In genomic region chr12:49548822-49549648, GRCh38 we compare ENCODE assay signal across 8 cellular contexts. TPM values are rescaled to one million over a fixed set of nuclear protein-coding genes. Genes with fewer than 3 reads are reported as not detected.
DNase-seq lines count a peak whose midpoint lies in the region; ATAC-seq, FAIRE-seq and TF ChIP-seq lines count a peak whose summit lies in the region.

No MANE protein-coding gene starts in this region.

- no TSS peak for BruUV-seq in HepG2 (replicated peaks; lab: Mats Ljungman, UMichigan)

- H3K4me1 ChIP-seq in HepG2 (ENCODE audit: insufficient read depth, low read length) (peaks cover 74% of the 10 kb centered on the region), tibial artery (peaks cover 0 to 25% (median 16%) of the 10 kb centered on the region in 4 donors)

- peak; percentile 23 for DNase-seq in stimulated activated CD4-positive, alpha-beta T cell treated with anti-CD3 and anti-CD28 coated beads, Interleukin-12 subunit alpha, Interleukin-12 subunit beta, amount 100 ng/mL, for 4 hours
- DNase-seq in stimulated activated CD4-positive, alpha-beta T cell treated with anti-CD3 and anti-CD28 coated beads, Interleukin-1b, Interleukin-23, amount 100 ng/mL, for 48 hours = no peak
- DNase-seq in brain microvascular endothelial cell = no peak
- DNase-seq in HepG2 (ENCODE audit: low spot score) = no peak
- DNase-seq in tibial artery = no peak
- no peak for DNase-seq in NCI-H526 (lab: John Stamatoyannopoulos, UW)
- no peak for DNase-seq in ureter (ENCODE audit: low spot score)

- no peaks in the 10 kb centered on the region for H4K20me1 ChIP-seq in HepG2 (ENCODE audit: insufficient read depth, low read length)

- TF ChIP-seq EP300 in HepG2 (IDR thresholded peaks at IDR 0.05; ENCODE audit: low read depth in 2 of 2, low read length in 2 of 2) (no peak), HepG2 (CRISPR knock-in tag; IDR thresholded peaks at IDR 0.05; ENCODE audit: borderline replicate concordance) (no peak)

- ATAC-seq in HepG2 (no peak), GM19023 (IDR thresholded peaks at IDR 0.05; ENCODE audit: unreplicated experiment) (no peak)

- no peak for FAIRE-seq in HepG2 (lab: Jason Lieb, UNC)

- H3K79me2 ChIP-seq in HepG2 (ENCODE audit: insufficient read depth, low read length) = no peaks in the 10 kb centered on the region

- no peaks in the 10 kb centered on the region for H3K9me3 ChIP-seq in HepG2 (ENCODE audit: low read length)
- H3K9me3 ChIP-seq in tibial artery = no peaks in the 10 kb centered on the region

- TF ChIP-seq POLR2A in HepG2 (IDR thresholded peaks at IDR 0.05; ENCODE audit: insufficient read depth in 1 of 2, low read depth in 2 of 2, low read length in 2 of 2) = no peak

- no peak overlapping the region for H3K9ac ChIP-seq in HepG2 (ENCODE audit: insufficient read depth, low read depth, low read length)

- POLR2A ChIA-PET in HepG2 (lab: Yijun Ruan, JAX) = no interaction called here

- peak; percentile 62 for TF ChIP-seq CTCF in brain microvascular endothelial cell (IDR thresholded peaks at IDR 0.05; ENCODE audit: low read depth, low read length, missing control alignments)
- TF ChIP-seq CTCF in HepG2 (CRISPR knock-in tag; IDR thresholded peaks at IDR 0.05) = no peak
- peak; percentile 21 to 36 for TF ChIP-seq CTCF in tibial artery (IDR thresholded peaks at IDR 0.05)

- peak overlapping the region; percentile 43 for H3K4me3 ChIP-seq in brain microvascular endothelial cell (ENCODE audit: low read depth, low read length)
- H3K4me3 ChIP-seq in HepG2 (replicated peaks in 1 of 3; ENCODE audit: insufficient read depth in 1 of 3, low read depth in 2 of 3, low read length in 3 of 3) = no peak overlapping the region
- H3K4me3 ChIP-seq in tibial artery = peak overlapping the region; percentile 33 to 44

- CTCF ChIA-PET in HepG2 (lab: Yijun Ruan, JAX; ENCODE audit: low intra/inter-chr PET ratio, low total read pairs) = no interaction called here

- H3K27me3 ChIP-seq in brain microvascular endothelial cell (replicated peaks) (no peaks in the 10 kb centered on the region), HepG2 (ENCODE audit: control insufficient read depth in 1 of 2, insufficient read depth in 2 of 2, low read length in 2 of 2) (peaks cover 1 to 3% of the 10 kb centered on the region in 2 experiments; a peak in 1 of 5 replicates), tibial artery (peaks cover 0 to 52% of the 10 kb centered on the region in 2 donors)

- H3K27ac ChIP-seq in brain microvascular endothelial cell (no peak overlapping the region), HepG2 (ENCODE audit: extremely low read length, insufficient read depth, low read length) (no peak overlapping the region), tibial artery (no peak overlapping the region)

- no peak overlapping the region for H2AFZ ChIP-seq in HepG2 (ENCODE audit: low read length)

- H3K4me2 ChIP-seq in HepG2 (ENCODE audit: low read depth, low read length) = no peak overlapping the region

- no peak for TF ChIP-seq RAD21 in HepG2 (CRISPR knock-in tag; IDR thresholded peaks at IDR 0.05)

- 95% methylated on average over 44 of the region's 70 CpGs for WGBS in HepG2 (ENCODE audit: low lambda C conversion rate)

- in situ Hi-C loops in brain microvascular endothelial cell (cut with HindIII; ENCODE audit: low pct_ligation_motif_present, low sequenced_read_pairs) (no loop called here), HepG2 (cut with HindIII; ENCODE audit: extremely low pct_ligation_motif_present, low pct_unique_long_range_greater_than_20kb) (no loop called here)

- intact Hi-C loops in HepG2 (cut with micrococcal nuclease; ENCODE audit: unreplicated experiment) (no loop called here), tibial artery (cut with DNase I; ENCODE audit: low total_unique reads) (no loop called here)

- no peaks in the 10 kb centered on the region for H3K36me3 ChIP-seq in brain microvascular endothelial cell (replicated peaks)
- no peaks in the 10 kb centered on the region for H3K36me3 ChIP-seq in HepG2 (replicated peaks in 1 of 2; ENCODE audit: control insufficient read depth in 1 of 2, insufficient read depth in 2 of 2, low read length in 2 of 2)
- no peaks in the 10 kb centered on the region for H3K36me3 ChIP-seq in tibial artery

TF ChIP-seq in HepG2, 621 proteins besides CTCF, POLR2A, EP300 and RAD21 (continues in another document):
- 0 out of 2 replicates have a peak, but pooled peaks have one; percentile 29 for TF ChIP-seq ZBTB38 (CRISPR knock-in tag; IDR thresholded peaks at IDR 0.05)

RNA-seq across cellular contexts. Expression of gene KCNH3, which starts 10.2 kb away (rescaled TPM):
- total RNA-seq in HepG2 (2016; rRNA removed; fragmentation: Illumina TruSeq; extraction: Trizol) (0.07 and 0.13 TPM in 2 replicates), ureter (1.1 TPM)
- total RNA-seq in HepG2 (2016; cell fraction: cytosol; rRNA removed; fragmentation: Illumina TruSeq; extraction: Trizol; ENCODE audit: low read depth) = not detected in 2 replicates
- total RNA-seq in HepG2 (2016; cell fraction: insoluble cytoplasmic fraction; rRNA removed; fragmentation: Illumina TruSeq; extraction: Trizol) = 0.06 and 0.09 TPM in 2 replicates
- total RNA-seq in HepG2 (2016; cell fraction: membrane; rRNA removed; fragmentation: Illumina TruSeq; extraction: Trizol) = not detected in 2 replicates
- total RNA-seq in HepG2 (2016; cell fraction: nucleus; rRNA removed; fragmentation: Illumina TruSeq; extraction: Trizol) = not detected in 2 replicates
- 0.01 and 0.03 TPM in 2 replicates for polyA plus RNA-seq in HepG2 (2011; rRNA removed)
- 0.04 TPM in 1 of 2 replicates, not detected in the other for polyA plus RNA-seq in HepG2 (2011; cell fraction: cytosol; rRNA removed)
- 0.05 and 0.23 TPM in 2 replicates for polyA plus RNA-seq in HepG2 (2011; cell fraction: nucleus; rRNA removed)
- polyA plus RNA-seq in HepG2 (2012) = 0.08 TPM in 1 of 2 replicates, not detected in the other
- not detected in 2 replicates for polyA plus RNA-seq in HepG2 (2016; cell fraction: cytosol; fragmentation: Illumina TruSeq; extraction: Trizol; ENCODE audit: low read depth)
- polyA plus RNA-seq in HepG2 (2016; cell fraction: insoluble cytoplasmic fraction; fragmentation: Illumina TruSeq; extraction: Trizol; ENCODE audit: low read depth) = not detected in 2 replicates
- polyA plus RNA-seq in HepG2 (2016; cell fraction: membrane; fragmentation: Illumina TruSeq; extraction: Trizol; ENCODE audit: low read depth) = 0.32 TPM in 1 of 2 replicates, not detected in the other
- 0.48 TPM in 1 of 2 replicates, not detected in the other for polyA plus RNA-seq in HepG2 (2016; cell fraction: nucleus; fragmentation: Illumina TruSeq; extraction: Trizol; ENCODE audit: insufficient read depth, low read depth)
- not detected in 2 replicates for polyA minus RNA-seq in HepG2 (2011; rRNA and poly(A)+ RNA removed; ENCODE audit: low replicate concordance)
- polyA minus RNA-seq in HepG2 (2011; cell fraction: cytosol; rRNA and poly(A)+ RNA removed) = not detected in 2 replicates
- not detected in 2 replicates for polyA minus RNA-seq in HepG2 (2011; cell fraction: nucleus; rRNA and poly(A)+ RNA removed)

RNA-seq across cellular contexts. Expression of gene MCRS1, which starts 18.9 kb away (rescaled TPM):
- total RNA-seq in HepG2 (2016; rRNA removed; fragmentation: Illumina TruSeq; extraction: Trizol) = 66.3 and 76.8 TPM in 2 replicates
- total RNA-seq in HepG2 (2016; cell fraction: cytosol; rRNA removed; fragmentation: Illumina TruSeq; extraction: Trizol; ENCODE audit: low read depth) = 32.9 and 37.0 TPM in 2 replicates
- total RNA-seq in HepG2 (2016; cell fraction: insoluble cytoplasmic fraction; rRNA removed; fragmentation: Illumina TruSeq; extraction: Trizol) = 64.5 and 67.8 TPM in 2 replicates
- total RNA-seq in HepG2 (2016; cell fraction: membrane; rRNA removed; fragmentation: Illumina TruSeq; extraction: Trizol) = 57.5 and 79.5 TPM in 2 replicates
- 53.8 and 61.6 TPM in 2 replicates for total RNA-seq in HepG2 (2016; cell fraction: nucleus; rRNA removed; fragmentation: Illumina TruSeq; extraction: Trizol)
- 51.0 and 51.1 TPM in 2 replicates for polyA plus RNA-seq in HepG2 (2011; rRNA removed)
- polyA plus RNA-seq in HepG2 (2011; cell fraction: cytosol; rRNA removed) = 42.1 and 59.2 TPM in 2 replicates
- polyA plus RNA-seq in HepG2 (2011; cell fraction: nucleus; rRNA removed) = 183 and 211 TPM in 2 replicates
- polyA plus RNA-seq in HepG2 (2012) = 23.8 and 25.1 TPM in 2 replicates
- polyA plus RNA-seq in HepG2 (2016; cell fraction: cytosol; fragmentation: Illumina TruSeq; extraction: Trizol; ENCODE audit: low read depth) = 23.7 and 32.2 TPM in 2 replicates
- 64.6 and 74.5 TPM in 2 replicates for polyA plus RNA-seq in HepG2 (2016; cell fraction: insoluble cytoplasmic fraction; fragmentation: Illumina TruSeq; extraction: Trizol; ENCODE audit: low read depth)
- 48.0 and 61.2 TPM in 2 replicates for polyA plus RNA-seq in HepG2 (2016; cell fraction: membrane; fragmentation: Illumina TruSeq; extraction: Trizol; ENCODE audit: low read depth)
- polyA plus RNA-seq in HepG2 (2016; cell fraction: nucleus; fragmentation: Illumina TruSeq; extraction: Trizol; ENCODE audit: insufficient read depth, low read depth) = 102 and 107 TPM in 2 replicates
- 111 and 194 TPM in 2 replicates for polyA minus RNA-seq in HepG2 (2011; rRNA and poly(A)+ RNA removed; ENCODE audit: low replicate concordance)
- polyA minus RNA-seq in HepG2 (2011; cell fraction: cytosol; rRNA and poly(A)+ RNA removed) = 18.1 and 20.3 TPM in 2 replicates
- 29.8 and 41.8 TPM in 2 replicates for polyA minus RNA-seq in HepG2 (2011; cell fraction: nucleus; rRNA and poly(A)+ RNA removed)
- 55.4 TPM for total RNA-seq in ureter

RNA-seq across cellular contexts. Expression of gene FAM186B, which starts 56.4 kb away (rescaled TPM):
- total RNA-seq in HepG2 (2016; rRNA removed; fragmentation: Illumina TruSeq; extraction: Trizol) (0.17 and 0.20 TPM in 2 replicates), ureter (1.2 TPM)
- not detected in 2 replicates for total RNA-seq in HepG2 (2016; cell fraction: cytosol; rRNA removed; fragmentation: Illumina TruSeq; extraction: Trizol; ENCODE audit: low read depth)
- 0.21 and 0.30 TPM in 2 replicates for total RNA-seq in HepG2 (2016; cell fraction: insoluble cytoplasmic fraction; rRNA removed; fragmentation: Illumina TruSeq; extraction: Trizol)
- total RNA-seq in HepG2 (2016; cell fraction: membrane; rRNA removed; fragmentation: Illumina TruSeq; extraction: Trizol) = 0.14 and 0.15 TPM in 2 replicates
- 0.16 TPM in 1 of 2 replicates, not detected in the other for total RNA-seq in HepG2 (2016; cell fraction: nucleus; rRNA removed; fragmentation: Illumina TruSeq; extraction: Trizol)
- 0.05 and 0.07 TPM in 2 replicates for polyA plus RNA-seq in HepG2 (2011; rRNA removed)
- polyA plus RNA-seq in HepG2 (2011; cell fraction: cytosol; rRNA removed) = 0.03 and 0.12 TPM in 2 replicates
- 0.07 and 0.08 TPM in 2 replicates for polyA plus RNA-seq in HepG2 (2011; cell fraction: nucleus; rRNA removed)
- polyA plus RNA-seq in HepG2 (2012) = 0.19 and 0.44 TPM in 2 replicates
- not detected in 2 replicates for polyA plus RNA-seq in HepG2 (2016; cell fraction: cytosol; fragmentation: Illumina TruSeq; extraction: Trizol; ENCODE audit: low read depth)
- polyA plus RNA-seq in HepG2 (2016; cell fraction: insoluble cytoplasmic fraction; fragmentation: Illumina TruSeq; extraction: Trizol; ENCODE audit: low read depth) = 0.20 and 0.25 TPM in 2 replicates
- polyA plus RNA-seq in HepG2 (2016; cell fraction: membrane; fragmentation: Illumina TruSeq; extraction: Trizol; ENCODE audit: low read depth) = 0.14 and 0.23 TPM in 2 replicates
- not detected in 2 replicates for polyA plus RNA-seq in HepG2 (2016; cell fraction: nucleus; fragmentation: Illumina TruSeq; extraction: Trizol; ENCODE audit: insufficient read depth, low read depth)
- 0.22 TPM in 1 of 2 replicates, not detected in the other for polyA minus RNA-seq in HepG2 (2011; rRNA and poly(A)+ RNA removed; ENCODE audit: low replicate concordance)
- polyA minus RNA-seq in HepG2 (2011; cell fraction: cytosol; rRNA and poly(A)+ RNA removed) = not detected in 2 replicates
- polyA minus RNA-seq in HepG2 (2011; cell fraction: nucleus; rRNA and poly(A)+ RNA removed) = 0.25 TPM in 1 of 2 replicates, not detected in the other

Comparison
In these comparisons a context has a peak if more than half of its experiments do, and no peak if none do; other contexts are left out.
1. H3K4me3 ChIP-seq: peak in brain microvascular endothelial cell (single experiment) and tibial artery (2 of 2); none in HepG2 (0 of 3).